ENCODE assay signal across 24 cellular contexts in genomic region chr3:24270744-24271143, GRCh38.
"Had no signal": no experiment of that assay in that cellular context is flagged by ENCODE, and none has a peak within 500 bp of the region (broad histone marks: within the 10 kb centered on the region; RNA-seq: fewer than 3 reads in every experiment).

No MANE protein-coding gene starts in this region.

- H3K4me1 ChIP-seq: adrenal gland, colonic mucosa, esophagus squamous epithelium, left ventricle myocardium inferior had no signal

- DNase-seq: activated CD4-positive, alpha-beta T cell treated with anti-CD3 and anti-CD28 coated beads for 48 hours; activated CD4-positive, alpha-beta T cell treated with anti-CD3 and anti-CD28 coated beads, Interleukin-2, amount 50 U/mL, for 48 hours; activated CD8-positive, alpha-beta memory T cell treated with anti-CD3 and anti-CD28 coated beads for 24 hours; activated effector memory CD4-positive, alpha-beta T cell treated with anti-CD3 and anti-CD28 coated beads, Interleukin-2, amount 50 U/mL, for 16 hours; activated naive CD4-positive, alpha-beta T cell treated with anti-CD3 and anti-CD28 coated beads for 36 hours; activated naive CD8-positive, alpha-beta T cell treated with anti-CD3 and anti-CD28 coated beads for 36 hours; adrenal gland; aorta; cerebellar nuclear complex; colonic mucosa; effector CD8-positive, alpha-beta T cell; esophagus squamous epithelium; foreskin melanocyte; left ventricle myocardium inferior; midbrain; naive thymus-derived CD8-positive, alpha-beta T cell; stimulated activated CD4-positive, alpha-beta T cell treated with anti-CD3 and anti-CD28 coated beads, Interleukin-15, amount 100 ng/mL, for 24 hours; stimulated activated CD4-positive, alpha-beta T cell treated with anti-CD3 and anti-CD28 coated beads, Interleukin-2, amount 100 ng/mL, for 24 hours; stimulated activated naive B cell treated with anti-CD40 and anti-IgM and Interleukin-4, amounts not matched to agents 10 μg/mL and 1 μg/mL and 100 μg/mL, for 72 hours; SW 1271; T-helper 9 cell had no signal

- H3K4me3 ChIP-seq: adrenal gland, cardiac muscle cell, colonic mucosa, esophagus squamous epithelium, left ventricle myocardium inferior had no signal

- H3K9me3 ChIP-seq: adrenal gland, colonic mucosa, esophagus squamous epithelium, left ventricle myocardium inferior had no signal

- H3K27me3 ChIP-seq: adrenal gland, colonic mucosa, esophagus squamous epithelium had no signal

- H3K27ac ChIP-seq: adrenal gland, cardiac muscle cell, colonic mucosa, epithelial cell of prostate, esophagus squamous epithelium, left ventricle myocardium inferior, VCaP had no signal

- H3K36me3 ChIP-seq: adrenal gland, cardiac muscle cell, colonic mucosa, esophagus squamous epithelium, left ventricle myocardium inferior had no signal
